ENCODE assay signal across 8 cellular contexts in the genomic region with DNA sequence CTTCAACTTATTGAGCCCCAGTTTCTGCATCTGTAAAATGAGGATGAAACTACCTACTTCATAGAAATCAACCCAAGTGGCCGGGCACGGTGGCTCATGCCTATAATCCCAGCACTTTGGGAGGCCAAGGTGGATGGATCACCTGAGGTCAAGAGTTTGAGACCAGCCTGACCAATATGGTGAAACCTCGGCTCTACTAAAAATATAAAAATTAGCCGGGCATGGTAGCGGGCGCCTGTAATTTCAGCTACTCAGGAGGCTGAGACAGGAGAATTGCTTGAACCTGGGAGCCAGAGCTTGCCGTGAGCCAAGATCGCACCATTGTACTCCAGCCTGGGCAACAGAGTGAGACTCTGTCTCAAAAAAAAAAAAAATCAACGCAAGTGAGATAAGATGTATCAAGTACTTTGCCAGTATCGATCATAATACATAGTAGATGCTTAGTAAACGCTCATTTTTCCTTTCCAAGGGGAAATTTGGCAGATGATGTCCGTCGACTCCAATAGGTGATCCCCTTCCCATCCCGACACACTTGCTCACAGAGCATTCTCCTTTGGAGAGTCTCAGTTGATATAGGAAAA. TPM values are rescaled to one million over a fixed set of nuclear protein-coding genes. Genes with fewer than 3 reads are reported as not detected.
DNase-seq lines count a peak whose midpoint lies in the region; ATAC-seq, FAIRE-seq and TF ChIP-seq lines count a peak whose summit lies in the region.
"Not testable (repeated sequence)": the region's sequence is repeated elsewhere in the genome, so short reads cannot be mapped to it uniquely, and the experiment has no call there.

No MANE protein-coding gene starts in this region.

- not testable (repeated sequence) for TF ChIP-seq POLR2A in breast epithelium (IDR thresholded peaks at IDR 0.05)

- peak overlapping the region; percentile 94 to 99 (median 97) for H3K27ac Mint-ChIP-seq in CD14-positive monocyte
- H3K27ac Mint-ChIP-seq in T-helper 17 cell, result peak overlapping the region; percentile 97
- peak overlapping the region; percentile 83 for H3K27ac Mint-ChIP-seq in activated T-helper 17 cell treated with anti-CD3 and anti-CD28 coated beads, Interleukin-2, amount 50 U/mL, for 72 hours

- not testable (repeated sequence) for H3K36me3 ChIP-seq in KOPT-K1 (ENCODE audit: insufficient read depth, low read length); breast epithelium; psoas muscle (ENCODE audit: insufficient read depth in 1 of 2, low read depth in 1 of 2); thoracic aorta
- H3K36me3 ChIP-seq in keratinocyte (ENCODE audit: control insufficient read depth in 2 of 2, extremely low read depth in 1 of 2, insufficient read depth in 2 of 2, low read length in 2 of 2), result peaks cover 4 to 18% of the 10 kb centered on the region in 2 experiments

- not testable (repeated sequence) for H3K9me3 ChIP-seq in KOPT-K1 (ENCODE audit: insufficient read depth, low read length, poor library complexity, severe bottlenecking); T-helper 17 cell (ENCODE audit: control insufficient read depth, low read length, poor library complexity, severe bottlenecking); breast epithelium; keratinocyte (ENCODE audit: control insufficient read depth, low read depth, low read length); psoas muscle; thoracic aorta

- peak overlapping the region; percentile 24 for H3K9ac ChIP-seq in keratinocyte (ENCODE audit: control insufficient read depth, extremely low read depth, insufficient read depth, low read length)

- not testable (repeated sequence) for H3K4me3 ChIP-seq in breast epithelium; keratinocyte (ENCODE audit: control insufficient read depth in 2 of 3, extremely low read depth in 1 of 3, insufficient read depth in 2 of 3, low read depth in 1 of 3, low read length in 3 of 3); psoas muscle
- H3K4me3 ChIP-seq in thoracic aorta, result peak overlapping the region; percentile 21

- not testable (repeated sequence) for H3K9me3 Mint-ChIP-seq in CD14-positive monocyte; activated T-helper 17 cell treated with anti-CD3 and anti-CD28 coated beads, Interleukin-2, amount 50 U/mL, for 72 hours

- not testable (repeated sequence) for ATAC-seq in T-helper 17 cell; activated T-helper 17 cell treated with anti-CD3 and anti-CD28 coated beads, Interleukin-2, amount 50 U/mL, for 72 hours (replicated peaks); psoas muscle; thoracic aorta (ENCODE audit: insufficient number of reproducible peaks, low FRiP score, low read depth)

- H2AFZ ChIP-seq in keratinocyte (ENCODE audit: control insufficient read depth, low read length), result not testable (repeated sequence)

- not testable (repeated sequence) for TF ChIP-seq CTCF in CD14-positive monocyte (IDR thresholded peaks at IDR 0.05); breast epithelium (IDR thresholded peaks at IDR 0.05); keratinocyte (optimal IDR thresholded peaks at IDR 0.05 in 1 of 3, IDR thresholded peaks at IDR 0.05 in 1 of 3, conservative IDR thresholded peaks at IDR 0.05 in 1 of 3; ENCODE audit: extremely low read depth in 1 of 3, insufficient read depth in 2 of 3, low read length in 3 of 3); psoas muscle (IDR thresholded peaks at IDR 0.05); thoracic aorta (IDR thresholded peaks at IDR 0.05)

- DNase-seq in CD14-positive monocyte (ENCODE audit: low spot score); T-helper 17 cell; breast epithelium (ENCODE audit: low spot score in 2 of 2); keratinocyte (ENCODE audit: low read depth, low spot score); psoas muscle; thoracic aorta (ENCODE audit: low spot score): not testable (repeated sequence)

- H3K4me2 ChIP-seq in keratinocyte (ENCODE audit: control insufficient read depth, extremely low read depth, insufficient read depth, low read depth, low read length), result peak overlapping the region; percentile 72

- not testable (repeated sequence) for H3K27me3 ChIP-seq in breast epithelium; keratinocyte (ENCODE audit: control insufficient read depth, extremely low read depth, insufficient read depth, low read length); psoas muscle (ENCODE audit: insufficient read depth in 3 of 3, low read length in 2 of 3); thoracic aorta (replicated peaks; ENCODE audit: insufficient read depth)

- peaks cover 95% of the 10 kb centered on the region for H3K79me2 ChIP-seq in keratinocyte (ENCODE audit: control insufficient read depth, insufficient read depth, low read length)

- H3K4me1 Mint-ChIP-seq in CD14-positive monocyte, result peaks cover 87% of the 10 kb centered on the region
- peaks cover 69% of the 10 kb centered on the region for H3K4me1 Mint-ChIP-seq in T-helper 17 cell
- H3K4me1 Mint-ChIP-seq in activated T-helper 17 cell treated with anti-CD3 and anti-CD28 coated beads, Interleukin-2, amount 50 U/mL, for 72 hours, result peaks cover 74% of the 10 kb centered on the region

- WGBS in psoas muscle, 3 donors, result 89 to 98% (median 90%) methylated on average over 14 of the region's 14 CpGs

- H4K20me1 ChIP-seq in keratinocyte (ENCODE audit: control insufficient read depth, extremely low read depth, insufficient read depth, low read length), result not testable (repeated sequence)

- H3K36me3 Mint-ChIP-seq in CD14-positive monocyte, result peaks cover 42 to 63% of the 10 kb centered on the region in 2 donors
- not testable (repeated sequence) for H3K36me3 Mint-ChIP-seq in T-helper 17 cell (ENCODE audit: low read depth)
- peaks cover 68% of the 10 kb centered on the region for H3K36me3 Mint-ChIP-seq in activated T-helper 17 cell treated with anti-CD3 and anti-CD28 coated beads, Interleukin-2, amount 50 U/mL, for 72 hours (ENCODE audit: low read depth)

- H3K27ac ChIP-seq in KOPT-K1 (ENCODE audit: low read depth, low read length, poor library complexity, severe bottlenecking) (peak overlapping the region; percentile 58), breast epithelium (peak overlapping the region; percentile 40 to 75), keratinocyte (ENCODE audit: control insufficient read depth, insufficient read depth, low read length) (peak overlapping the region; percentile 76), psoas muscle (peak overlapping the region; percentile 84), thoracic aorta (peak overlapping the region; percentile 49 to 64)

- H3K4me1 ChIP-seq in breast epithelium (peaks cover 0 to 13% of the 10 kb centered on the region in 2 donors), keratinocyte (ENCODE audit: control insufficient read depth, extremely low read depth, insufficient read depth, low read length) (peaks cover 55% of the 10 kb centered on the region), psoas muscle (peaks cover 94% of the 10 kb centered on the region), thoracic aorta (ENCODE audit: control insufficient read depth in 1 of 2, low read depth in 2 of 2) (peaks cover 50 to 91% of the 10 kb centered on the region in 2 donors)

- not testable (repeated sequence) for H3K27me3 Mint-ChIP-seq in CD14-positive monocyte (ENCODE audit: low read depth in 3 of 3); T-helper 17 cell; activated T-helper 17 cell treated with anti-CD3 and anti-CD28 coated beads, Interleukin-2, amount 50 U/mL, for 72 hours

- peak overlapping the region; percentile 12 to 35 for H3K4me3 Mint-ChIP-seq in CD14-positive monocyte
- H3K4me3 Mint-ChIP-seq in T-helper 17 cell, result not testable (repeated sequence)
- peak overlapping the region; percentile 62 for H3K4me3 Mint-ChIP-seq in activated T-helper 17 cell treated with anti-CD3 and anti-CD28 coated beads, Interleukin-2, amount 50 U/mL, for 72 hours

- not testable (repeated sequence) for FAIRE-seq in keratinocyte (lab: Jason Lieb, UNC)

- dilution Hi-C loops in keratinocyte (cut with MboI; ENCODE audit: extremely low pct_ligation_motif_present, low sequenced_read_pairs), result not testable (repeated sequence)

- intact Hi-C loops in CD14-positive monocyte (cut with micrococcal nuclease); breast epithelium (cut with DNase I; ENCODE audit: low total_unique reads): not testable (repeated sequence)
- intact Hi-C loops in psoas muscle (cut with DNase I), result loop anchor here in 1 of 2 donors (10.0 kb wide), 1 partner anchor 1199 kb away; a partner anchor contains a TSS

- not testable (repeated sequence) for H3K9me1 ChIP-seq in keratinocyte (ENCODE audit: control insufficient read depth, extremely low read depth, insufficient read depth, low read length)

RNA-seq across cellular contexts. Expression of a gene that starts 10.2 kb away (rescaled TPM):
- polyA plus RNA-seq in CD14-positive monocyte, result 1 to 10 TPM; 4.4 to 5.4 TPM
- total RNA-seq in T-helper 17 cell, result 10 to 100 TPM; 79.8 to 82.9 TPM
- total RNA-seq in activated T-helper 17 cell treated with anti-CD3 and anti-CD28 coated beads, Interleukin-2, amount 50 U/mL, for 72 hours, result 10 to 100 TPM; 57.0 to 94.9 TPM
- total RNA-seq in breast epithelium, result 10 to 100 TPM; 22.5 to 44.6 (median 33.4) TPM
- 30.6 to 52.9 TPM (median 33.7 TPM) in 3 replicates for polyA plus RNA-seq in keratinocyte
- polyA plus RNA-seq in keratinocyte (2011; ENCODE audit: low read depth), result 8.1 TPM
- 23.9 and 26.7 TPM in 2 replicates for polyA plus RNA-seq in keratinocyte (2011; cell fraction: cytosol; rRNA removed)
- 74.9 and 76.8 TPM in 2 replicates for polyA plus RNA-seq in keratinocyte (2011; cell fraction: nucleus; rRNA removed)
- 26.5 and 44.9 TPM in 2 replicates for polyA plus RNA-seq in keratinocyte (2012; ENCODE audit: low replicate concordance)
- polyA minus RNA-seq in keratinocyte, result 45.4 to 160 TPM (median 47.7 TPM) in 3 replicates
- polyA minus RNA-seq in keratinocyte (2011; cell fraction: cytosol; rRNA and poly(A)+ RNA removed), result 23.8 TPM
- 30.5 and 55.1 TPM in 2 replicates for polyA minus RNA-seq in keratinocyte (2011; cell fraction: nucleus; rRNA and poly(A)+ RNA removed)
- total RNA-seq in psoas muscle, result 10 to 100 TPM; 25.7 to 47.6 (median 44.0) TPM
- 10 to 100 TPM in 2 of 3 donors, 1 to 10 TPM in 1; 2.9 to 29.3 (median 20.3) TPM for polyA plus RNA-seq in psoas muscle
- total RNA-seq in thoracic aorta, result 10 to 100 TPM; 47.9 to 78.5 TPM
